Comparison of ENCODE assay signal across 8 cellular contexts in the genomic region with DNA sequence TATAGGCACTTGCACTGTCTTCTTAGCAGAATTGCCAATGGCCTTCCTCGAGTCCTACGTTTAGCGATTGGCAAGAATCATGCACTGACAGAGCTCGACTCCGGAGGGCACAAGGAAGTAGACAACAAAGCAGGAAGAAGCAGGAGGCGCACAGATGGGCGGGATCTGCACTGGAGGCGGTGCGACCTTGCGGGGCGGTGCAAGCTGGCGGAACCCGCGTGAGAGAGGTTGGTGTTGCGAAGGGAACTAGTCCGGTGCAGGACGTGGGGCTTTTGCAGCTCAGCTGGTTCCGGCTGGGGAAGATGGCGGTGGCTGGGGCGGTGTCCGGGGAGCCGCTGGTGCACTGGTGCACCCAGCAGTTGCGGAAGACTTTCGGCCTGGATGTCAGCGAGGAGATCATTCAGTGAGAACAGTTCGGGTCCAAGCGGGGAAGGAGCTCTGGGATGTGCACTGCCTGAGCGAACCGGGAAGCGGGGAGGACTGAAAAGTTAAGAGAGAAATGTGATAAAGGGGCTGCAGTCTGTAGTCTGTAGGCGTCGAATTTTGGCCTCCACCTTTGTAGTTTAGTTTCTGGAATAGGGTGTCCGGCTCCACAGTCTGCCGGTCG. TPM values are rescaled to one million over a fixed set of nuclear protein-coding genes. Genes with fewer than 3 reads are reported as not detected.
DNase-seq lines count a peak whose midpoint lies in the region; ATAC-seq and TF ChIP-seq lines count a peak whose summit lies in the region.

A gene (plus strand): TSS at position 275 of the 607 bp plus-strand sequence. CDS start 28 bp downstream, at position 303.

- no peaks in the 10 kb centered on the region for H3K9me3 Mint-ChIP-seq in T-cell

- peaks cover 4% of the 10 kb centered on the region for H3K36me3 Mint-ChIP-seq in T-cell

- peak in 1 of 4 donors; percentile 57 for TF ChIP-seq EP300 in upper lobe of left lung (IDR thresholded peaks at IDR 0.05)

- peaks cover 19 to 24% (median 22%) of the 10 kb centered on the region in 3 donors for H3K4me1 Mint-ChIP-seq in T-cell

- H3K27me3 ChIP-seq in heart right ventricle, result no peaks in the 10 kb centered on the region
- no peaks in the 10 kb centered on the region for H3K27me3 ChIP-seq in upper lobe of left lung

- H3K27ac Mint-ChIP-seq in T-cell, result peak within 1 kb of the TSS; percentile 92 to 94

- H3K27me3 Mint-ChIP-seq in T-cell, result no peaks in the 10 kb centered on the region

- peaks cover 0 to 25% (median 0%) of the 10 kb centered on the region in 9 donors for H3K36me3 ChIP-seq in heart right ventricle
- H3K36me3 ChIP-seq in upper lobe of left lung, result no peaks in the 10 kb centered on the region

- H3K4me1 ChIP-seq in heart right ventricle (peaks cover 0 to 22% (median 14%) of the 10 kb centered on the region in 9 donors), upper lobe of left lung (peaks cover 11 to 19% (median 13%) of the 10 kb centered on the region in 4 donors)

- TF ChIP-seq CTCF in GM12864 (IDR thresholded peaks at IDR 0.05; ENCODE audit: low read depth, low read length, missing control alignments) (no peak), heart right ventricle (IDR thresholded peaks at IDR 0.05) (peak in 4 of 9 donors; percentile 21 to 34 (median 27)), upper lobe of left lung (IDR thresholded peaks at IDR 0.05) (peak in 3 of 6 experiments; percentile 14 to 32 (median 25))

- 0 to 1% (median 0%) methylated on average over 35 of the region's 35 CpGs for WGBS in adipose tissue, 3 donors
- 1% methylated on average over 35 of the region's 35 CpGs for WGBS in heart right ventricle, 2 donors
- WGBS in upper lobe of left lung, 2 donors, result 1 to 2% methylated on average over 20 to 35 of the region's 35 CpGs

- POLR2A ChIA-PET in T-cell (lab: Charles Lee), result interaction anchor here (0.5 to 1.2 kb wide), 9 partner anchors 8 to 1157 kb away, joined by 3 to 8 read pairs (median 4); no protein-coding TSS in a partner anchor

- CTCF ChIA-PET in T-cell (lab: Charles Lee), result interaction anchor here in 1 of 2 donors (0.7 to 2.0 kb wide), 4 partner anchors 235 to 340 kb away, joined by 3 to 14 read pairs (median 6); no protein-coding TSS in a partner anchor

- H3K9me3 ChIP-seq in heart right ventricle (no peaks in the 10 kb centered on the region), upper lobe of left lung (no peaks in the 10 kb centered on the region)

- H3K27ac ChIP-seq in adipose tissue (ENCODE audit: low read depth, low read length) (no peak within 1 kb of the TSS), heart right ventricle (peak within 1 kb of the TSS; percentile 5 to 87 (median 82)), upper lobe of left lung (peak within 1 kb of the TSS; percentile 78 to 86 (median 83))

- ATAC-seq in HG02678 (IDR thresholded peaks at IDR 0.05; ENCODE audit: unreplicated experiment) (peak; percentile 98), T-cell (replicated peaks in 1 of 4) (peak; percentile 98 to 100 (median 100)), heart right ventricle (peak; percentile 99 to 100 (median 100)), upper lobe of left lung (ENCODE audit: low FRiP score in 2 of 2) (peak; percentile 100)

- peak in 3 of 4 donors; percentile 55 to 83 (median 56) for TF ChIP-seq POLR2A in upper lobe of left lung (IDR thresholded peaks at IDR 0.05)

- H3K4me3 ChIP-seq in GM12864 (ENCODE audit: low read depth, low read length) (peak within 1 kb of the TSS; percentile 89), heart right ventricle (peak within 1 kb of the TSS; percentile 57 to 88 (median 73)), upper lobe of left lung (peak within 1 kb of the TSS; percentile 63 to 91 (median 68))

- H3K4me3 Mint-ChIP-seq in T-cell, result peak within 1 kb of the TSS; percentile 89 to 99 (median 95)

- intact Hi-C loops in heart right ventricle (cut with DNase I), result loop anchor here in 2 of 10 donors (2.0 to 10.0 kb wide), 4 partner anchors 33 to 293 kb away; a partner anchor contains a TSS
- intact Hi-C loops in posterior cingulate gyrus (cut with DNase I), result loop anchor here (5.0 kb wide), 1 partner anchor 225 kb away; a partner anchor contains a TSS

- DNase-seq in GM12864 (ENCODE audit: low read depth) (peak; percentile 96), NCI-H1417 treated with DMSO at 0.1 percent for 48 hours (lab: John Stamatoyannopoulos, UW) (peak; percentile 92), T-cell (peak; percentile 93 to 98 (median 95)), heart right ventricle (peak; percentile 94 to 95), posterior cingulate gyrus (peak; percentile 89 to 99 (median 94)), upper lobe of left lung (peak; percentile 96 to 99)

RNA-seq across cellular contexts. Expression of the gene that starts here (rescaled TPM):
- total RNA-seq in T-cell (10 to 100 TPM; 17.3 to 24.5 (median 21.7) TPM), heart right ventricle (10 to 100 TPM; 15.3 to 20.0 (median 17.4) TPM), upper lobe of left lung (10 to 100 TPM; 10.9 to 48.2 (median 20.4) TPM)
- polyA plus RNA-seq in adipose tissue (10 to 100 TPM; 15.1 to 33.0 (median 15.5) TPM), heart right ventricle (10 to 100 TPM; 12.8 to 17.2 TPM)
